ENCODE assay signal across 8 cellular contexts in genomic region chr10:70815504-70816219, GRCh38. TPM values are rescaled to one million over a fixed set of nuclear protein-coding genes. Genes with fewer than 3 reads are reported as not detected.
DNase-seq lines count a peak whose midpoint lies in the region; ATAC-seq and TF ChIP-seq lines count a peak whose summit lies in the region.

Gene SGPL1, plus strand, starts transcription at chr10:70815948. Its CDS starts 906 bp downstream, at chr10:70816854.

- H3K4me3 Mint-ChIP-seq in activated T-cell treated with anti-CD3 and anti-CD28 coated beads, Interleukin-2, amount 50 U/mL, for 4 hours = peak within 1 kb of the TSS; percentile 95

- no peaks in the 10 kb centered on the region for H3K9me3 ChIP-seq in PC-9 (ENCODE audit: insufficient read depth, low read depth)
- no peaks in the 10 kb centered on the region for H3K9me3 ChIP-seq in esophagus (ENCODE audit: control insufficient read depth in 2 of 2, insufficient read depth in 1 of 2, low read depth in 1 of 2, low read length in 1 of 2)
- H3K9me3 ChIP-seq in muscle layer of colon (ENCODE audit: low read length) = no peaks in the 10 kb centered on the region

- no peaks in the 10 kb centered on the region for H3K9me2 ChIP-seq in PC-9 (ENCODE audit: insufficient read depth)

- ATAC-seq in GM19438 (IDR thresholded peaks at IDR 0.05; ENCODE audit: low read depth, unreplicated experiment) = peak; percentile 79
- peak; percentile 88 to 91 for ATAC-seq in activated T-cell treated with anti-CD3 and anti-CD28 coated beads, Interleukin-2, amount 50 U/mL, for 4 hours

- H3K4me2 ChIP-seq in PC-9 = peak within 1 kb of the TSS; percentile 78

- peaks cover 13% of the 10 kb centered on the region for H3F3A ChIP-seq in PC-9 (ENCODE audit: insufficient read depth, low read depth)

- H3K4me3 ChIP-seq in PC-9 = peak within 1 kb of the TSS; percentile 68
- peak within 1 kb of the TSS; percentile 86 to 87 for H3K4me3 ChIP-seq in esophagus (ENCODE audit: low read depth in 1 of 2, low read length in 2 of 2)
- peak within 1 kb of the TSS; percentile 66 to 86 for H3K4me3 ChIP-seq in muscle layer of colon (ENCODE audit: low read depth in 1 of 2, low read length in 2 of 2)

- no peaks in the 10 kb centered on the region for H3K27me3 ChIP-seq in PC-9 (ENCODE audit: insufficient read depth, low read depth)
- no peaks in the 10 kb centered on the region for H3K27me3 ChIP-seq in esophagus (ENCODE audit: control insufficient read depth in 1 of 2, insufficient read depth in 2 of 2, low read length in 2 of 2)
- H3K27me3 ChIP-seq in muscle layer of colon (ENCODE audit: control insufficient read depth in 1 of 2, insufficient read depth in 2 of 2, low read length in 2 of 2) = no peaks in the 10 kb centered on the region

- POLR2A ChIA-PET in PC-9 (lab: Charles Lee; ENCODE audit: unreplicated experiment) = interaction anchor here (1.2 kb wide), 1 partner anchor 34 kb away, joined by 4 read pairs; no protein-coding TSS in a partner anchor

- peak; percentile 84 for TF ChIP-seq CTCF in PC-9 (conservative IDR thresholded peaks at IDR 0.05)

- peaks cover 15% of the 10 kb centered on the region for H3K36me3 Mint-ChIP-seq in activated T-cell treated with anti-CD3 and anti-CD28 coated beads, Interleukin-2, amount 50 U/mL, for 4 hours (ENCODE audit: insufficient read depth)

- H3K9me3 Mint-ChIP-seq in activated T-cell treated with anti-CD3 and anti-CD28 coated beads, Interleukin-2, amount 50 U/mL, for 4 hours = no peaks in the 10 kb centered on the region

- CTCF ChIA-PET in PC-9 (lab: Charles Lee) = interaction anchor here (0.6 to 0.7 kb wide), 3 partner anchors 220 to 844 kb away, joined by 3 to 14 read pairs (median 11); no protein-coding TSS in a partner anchor

- no peaks in the 10 kb centered on the region for H3K27me3 Mint-ChIP-seq in activated T-cell treated with anti-CD3 and anti-CD28 coated beads, Interleukin-2, amount 50 U/mL, for 4 hours (ENCODE audit: low read depth)

- peaks cover 40% of the 10 kb centered on the region for H3K79me2 ChIP-seq in PC-9 (ENCODE audit: low read depth)

- H3K27ac ChIP-seq in PC-9 = peak within 1 kb of the TSS; percentile 89
- H3K27ac ChIP-seq in esophagus (ENCODE audit: low read depth in 2 of 2, low read length in 1 of 2) = peak within 1 kb of the TSS; percentile 98 to 99
- peak within 1 kb of the TSS; percentile 81 for H3K27ac ChIP-seq in muscle layer of colon (ENCODE audit: low read depth, low read length)

- intact Hi-C loops in PC-9 (cut with micrococcal nuclease; ENCODE audit: unreplicated experiment) = loop anchor here (1.0 to 5.0 kb wide), 7 partner anchors 51 to 469 kb away; no protein-coding TSS in a partner anchor

- 2 to 3% methylated on average over 58 of the region's 58 CpGs for WGBS in esophagus, 2 donors

- peak; percentile 53 for DNase-seq in COLO829 (ENCODE audit: low spot score)
- peak; percentile 92 for DNase-seq in HK-2 (ENCODE audit: unreplicated experiment)
- DNase-seq in PC-9 = peak; percentile 68 to 91
- peak; percentile 81 for DNase-seq in activated T-cell treated with anti-CD3 and anti-CD28 coated beads, Interleukin-2, amount 50 U/mL, for 4 hours
- DNase-seq in stimulated activated CD8-positive, alpha-beta memory T cell treated with anti-CD3 and anti-CD28 coated beads, Interleukin-7, amount 100 ng/mL, for 1 hour (ENCODE audit: low read depth in 2 of 2) = peak; percentile 67 to 79

- H3K4me1 ChIP-seq in PC-9 (replicated peaks; ENCODE audit: insufficient read depth) (peaks cover 45% of the 10 kb centered on the region), esophagus (ENCODE audit: control insufficient read depth in 2 of 2, insufficient read depth in 2 of 2, low read length in 1 of 2) (no peaks in the 10 kb centered on the region), muscle layer of colon (ENCODE audit: insufficient read depth, low read length) (peaks cover 17% of the 10 kb centered on the region)

- H4K20me1 ChIP-seq in PC-9 (ENCODE audit: insufficient read depth) = peaks cover 11% of the 10 kb centered on the region; the same call in 1 of the 2 replicates

- H2AFZ ChIP-seq in PC-9 = peak within 1 kb of the TSS; percentile 77

- TSS peak; percentile 96 for BruUV-seq in PC-9 (replicated peaks; lab: Mats Ljungman, UMichigan)

- H3K4me1 Mint-ChIP-seq in activated T-cell treated with anti-CD3 and anti-CD28 coated beads, Interleukin-2, amount 50 U/mL, for 4 hours (ENCODE audit: low read depth) = peaks cover 42% of the 10 kb centered on the region

- H3K36me3 ChIP-seq in PC-9 (ENCODE audit: low read depth) = peaks cover 25% of the 10 kb centered on the region
- peaks cover 0 to 2% of the 10 kb centered on the region in 2 donors for H3K36me3 ChIP-seq in esophagus (ENCODE audit: control insufficient read depth in 2 of 2, insufficient read depth in 2 of 2, low read length in 1 of 2)
- H3K36me3 ChIP-seq in muscle layer of colon (ENCODE audit: insufficient read depth, low read length) = peaks cover 5% of the 10 kb centered on the region

- peak within 1 kb of the TSS; percentile 63 for H3K9ac ChIP-seq in muscle layer of colon (ENCODE audit: low read length)

RNA-seq across cellular contexts. Expression of gene SGPL1, which starts in this region (rescaled TPM):
- total RNA-seq in PC-9 (2021) = 96.9 and 141 TPM in 2 replicates
- total RNA-seq in activated T-cell treated with anti-CD3 and anti-CD28 coated beads, Interleukin-2, amount 50 U/mL, for 4 hours = 10 to 100 TPM; 71.3 to 98.9 (median 90.5) TPM
- polyA plus RNA-seq in esophagus = 10 to 100 TPM; 16.6 to 16.7 TPM

Comparison
In these comparisons a context has a peak if more than half of its experiments do, and no peak if none do; other contexts are left out.
1. Peak in every context shown above with its lines: DNase-seq, ATAC-seq, H3K4me3 ChIP-seq and H3K27ac ChIP-seq.